1 cellular context compared by ENCODE assay signal in genomic region chr3:158539414-158540014, GRCh38.
TF ChIP-seq lines count a peak whose summit lies in the region.

No MANE protein-coding gene starts in this region.

TF ChIP-seq in GM12878, 131 proteins besides CTCF, POLR2A, EP300 and RAD21 (continued from another document):
- TF ChIP-seq RELB (IDR thresholded peaks at IDR 0.05; ENCODE audit: low read depth), result 0 out of 2 replicates have a peak, but pooled peaks have one; percentile 12
- peak; percentile 33; the same call in 1 of the 2 replicates for TF ChIP-seq RUNX3 (IDR thresholded peaks at IDR 0.05; ENCODE audit: low read length)
